In the genomic region with DNA sequence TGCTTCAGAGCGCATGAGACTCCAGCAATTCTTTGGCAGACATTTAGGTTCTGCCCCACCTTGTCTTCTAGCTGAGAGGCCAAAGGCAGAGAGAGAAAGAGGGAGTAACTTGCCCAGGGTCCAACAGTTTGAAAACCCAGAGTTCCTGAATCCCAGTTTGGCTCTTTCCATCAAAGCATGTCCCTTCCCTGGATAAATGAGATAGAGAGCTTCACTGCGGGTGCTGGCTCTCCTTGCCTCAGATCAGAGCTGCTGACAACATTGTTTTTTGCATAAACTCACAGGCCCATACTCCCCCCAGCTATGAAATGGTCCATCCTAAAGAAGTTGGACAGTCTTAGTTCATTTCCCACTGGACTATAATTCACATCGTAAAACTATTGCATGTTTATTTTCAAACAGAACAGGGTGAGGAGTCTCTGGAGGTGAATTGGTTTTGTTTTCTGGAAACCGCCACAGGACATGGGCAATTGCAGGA, we compare ENCODE assay signal across 18 cellular contexts. TPM values are rescaled to one million over a fixed set of nuclear protein-coding genes. Genes with fewer than 3 reads are reported as not detected.
DNase-seq lines count a peak whose midpoint lies in the region; ATAC-seq and TF ChIP-seq lines count a peak whose summit lies in the region.
"Had no signal": no experiment of that assay in that cellular context is flagged by ENCODE, and none has a peak within 500 bp of the region (broad histone marks: within the 10 kb centered on the region; RNA-seq: fewer than 3 reads in every experiment).

No MANE protein-coding gene starts in this region.

- DNase-seq in Right ventricle myocardium superior: no peak
- no peak for DNase-seq in right atrium auricular region (ENCODE audit: low spot score)
- DNase-seq in fibroblast of gingiva (ENCODE audit: low read depth): peak; percentile 48
- DNase-seq in nephron progenitor cell: no peak
- DNase-seq in NCI-H2107 (lab: John Stamatoyannopoulos, UW): no peak
- DNase-seq in OCI-M1 (lab: John Stamatoyannopoulos, UW): no peak
- no peak for DNase-seq in neuronal stem cell (ENCODE audit: low spot score)
- DNase-seq: 8988T; activated T-cell treated with anti-CD3 and anti-CD28 coated beads, Interleukin-2, amount 50 U/mL, for 4 hours; DND-41; erythroblast; NCI-H524; SHP77 treated with DMSO at 0.1 percent for 48 hours; stimulated activated CD4-positive, alpha-beta T cell treated with anti-CD3 and anti-CD28 coated beads, Interleukin-4, amount 100 ng/mL, for 1 hour; stimulated activated naive CD8-positive, alpha-beta T cell treated with anti-CD3 and anti-CD28 coated beads, Interleukin-15, amount 100 ng/mL, for 72 hours had no signal

- H3K36me3 Mint-ChIP-seq in nephron progenitor cell (ENCODE audit: low read depth): peaks cover 2% of the 10 kb centered on the region

- H3K4me3 Mint-ChIP-seq in nephron progenitor cell: no peak overlapping the region
- H3K4me3 Mint-ChIP-seq: activated T-cell treated with anti-CD3 and anti-CD28 coated beads, Interleukin-2, amount 50 U/mL, for 4 hours; stimulated activated naive CD8-positive, alpha-beta T cell treated with anti-CD3 and anti-CD28 coated beads, Interleukin-15, amount 100 ng/mL, for 72 hours had no signal

- no peak overlapping the region for H3K23ac ChIP-seq in neuronal stem cell (ENCODE audit: low read depth, low read length, poor library complexity)

- H3K9ac ChIP-seq in neuronal stem cell (ENCODE audit: low read depth, low read length, poor library complexity): no peak overlapping the region

- H3K4ac ChIP-seq in neuronal stem cell (ENCODE audit: low read length): no peak overlapping the region

- no peak overlapping the region for H2BK15ac ChIP-seq in neuronal stem cell (ENCODE audit: low read length)

- H3K9me3 ChIP-seq in right atrium auricular region (no peaks in the 10 kb centered on the region), neuronal stem cell (replicated peaks in 1 of 2; ENCODE audit: control insufficient read depth in 2 of 2, insufficient read depth in 1 of 2, low read depth in 1 of 2, low read length in 2 of 2) (no peaks in the 10 kb centered on the region)
- H3K9me3 ChIP-seq: body of pancreas, neutrophil had no signal

- H2BK120ac ChIP-seq in neuronal stem cell (ENCODE audit: low read depth, low read length): no peak overlapping the region

- H3K14ac ChIP-seq in neuronal stem cell (ENCODE audit: low read length): no peak overlapping the region

- H3K4me1 ChIP-seq in right atrium auricular region: peaks cover 0 to 29% of the 10 kb centered on the region in 2 donors
- H3K4me1 ChIP-seq in neuronal stem cell (ENCODE audit: control insufficient read depth in 2 of 2, insufficient read depth in 1 of 2, low read depth in 1 of 2, low read length in 2 of 2): peaks cover 2 to 11% of the 10 kb centered on the region in 2 donors

- H2AFZ ChIP-seq in neuronal stem cell (ENCODE audit: low read length): no peak overlapping the region

- no peak overlapping the region for H3K18ac ChIP-seq in neuronal stem cell (ENCODE audit: low read length)

- H4K8ac ChIP-seq in neuronal stem cell (ENCODE audit: low read depth, low read length): no peak overlapping the region

- intact Hi-C loops in Right ventricle myocardium superior (cut with DNase I): no loop called here

- H2BK5ac ChIP-seq in neuronal stem cell (ENCODE audit: low read length): no peak overlapping the region

- H3K36me3 ChIP-seq in right atrium auricular region (no peaks in the 10 kb centered on the region), neuronal stem cell (replicated peaks in 1 of 2; ENCODE audit: control insufficient read depth in 2 of 2, insufficient read depth in 2 of 2, low read length in 2 of 2) (no peaks in the 10 kb centered on the region)
- H3K36me3 ChIP-seq: neutrophil had no signal

- H3K27me3 ChIP-seq in right atrium auricular region: no peaks in the 10 kb centered on the region
- H3K27me3 ChIP-seq in neuronal stem cell (ENCODE audit: control insufficient read depth in 3 of 3, insufficient read depth in 3 of 3, low read depth in 1 of 3, low read length in 3 of 3): no peaks in the 10 kb centered on the region
- H3K27me3 ChIP-seq: body of pancreas, neutrophil had no signal

- no CpG with 5 or more reads among the region's 4 CpGs for WGBS in neuronal stem cell (ENCODE audit: extremely low coverage in 2 of 2, insufficient read length in 2 of 2, insufficient replicate concordance in 1 of 2), 2 donors

- no peak overlapping the region for H4K91ac ChIP-seq in neuronal stem cell (ENCODE audit: low read depth, low read length, poor library complexity)

- no peak overlapping the region for H2BK12ac ChIP-seq in neuronal stem cell (ENCODE audit: low read length)

- peaks cover 36% of the 10 kb centered on the region for H3K4me1 Mint-ChIP-seq in nephron progenitor cell
- H3K4me1 Mint-ChIP-seq: stimulated activated naive CD8-positive, alpha-beta T cell treated with anti-CD3 and anti-CD28 coated beads, Interleukin-15, amount 100 ng/mL, for 72 hours had no signal

- no peak overlapping the region for H2AK5ac ChIP-seq in neuronal stem cell (ENCODE audit: low read depth, low read length)

- H3K9me3 Mint-ChIP-seq in nephron progenitor cell: peaks cover 2% of the 10 kb centered on the region
- H3K9me3 Mint-ChIP-seq: activated T-cell treated with anti-CD3 and anti-CD28 coated beads, Interleukin-2, amount 50 U/mL, for 4 hours; stimulated activated naive CD8-positive, alpha-beta T cell treated with anti-CD3 and anti-CD28 coated beads, Interleukin-15, amount 100 ng/mL, for 72 hours had no signal

- peak overlapping the region; percentile 68 for H3K27ac Mint-ChIP-seq in nephron progenitor cell
- H3K27ac Mint-ChIP-seq: stimulated activated naive CD8-positive, alpha-beta T cell treated with anti-CD3 and anti-CD28 coated beads, Interleukin-15, amount 100 ng/mL, for 72 hours had no signal

- H3K4me3 ChIP-seq in right atrium auricular region (no peak overlapping the region), neuronal stem cell (ENCODE audit: low read length in 2 of 2) (no peak overlapping the region)
- H3K4me3 ChIP-seq: body of pancreas had no signal

- no peaks in the 10 kb centered on the region for H3K79me1 ChIP-seq in neuronal stem cell (ENCODE audit: low read depth, low read length)

- TF ChIP-seq CTCF in right atrium auricular region (IDR thresholded peaks at IDR 0.05): no peak
- TF ChIP-seq CTCF in nephron progenitor cell (IDR thresholded peaks at IDR 0.05): no peak

- ATAC-seq in Right ventricle myocardium superior (ENCODE audit: poor library complexity) (peak; percentile 64), GM21529 (IDR thresholded peaks at IDR 0.05; ENCODE audit: unreplicated experiment) (no peak)
- ATAC-seq: activated T-cell treated with anti-CD3 and anti-CD28 coated beads, Interleukin-2, amount 50 U/mL, for 4 hours; stimulated activated naive CD8-positive, alpha-beta T cell treated with anti-CD3 and anti-CD28 coated beads, Interleukin-15, amount 100 ng/mL, for 72 hours had no signal

- no peak overlapping the region for H3K4me2 ChIP-seq in neuronal stem cell (ENCODE audit: insufficient read depth, low read length, poor library complexity, severe bottlenecking)

- peaks cover 13% of the 10 kb centered on the region for H3K27me3 Mint-ChIP-seq in nephron progenitor cell (ENCODE audit: low read depth, poor library complexity)
- H3K27me3 Mint-ChIP-seq: stimulated activated naive CD8-positive, alpha-beta T cell treated with anti-CD3 and anti-CD28 coated beads, Interleukin-15, amount 100 ng/mL, for 72 hours had no signal

- H3K27ac ChIP-seq in right atrium auricular region (peak overlapping the region in 1 of 2 donors; percentile 57), neuronal stem cell (replicated peaks; ENCODE audit: low read length) (no peak overlapping the region)
- H3K27ac ChIP-seq: body of pancreas, neutrophil had no signal

RNA-seq across cellular contexts. Expression of gene SLC14A2, which starts 25.2 kb away (rescaled TPM):
- total RNA-seq in Right ventricle myocardium superior (not detected), right atrium auricular region (under 1 TPM in 1 of 2 donors, not detected in 1; 0.12 TPM)
- 0.04 TPM for polyA plus RNA-seq in neuronal stem cell (2013, experiment 1 of 2)
- polyA plus RNA-seq in neuronal stem cell (2013, experiment 2 of 2): 0.03 TPM
- total RNA-seq: activated T-cell treated with anti-CD3 and anti-CD28 coated beads, Interleukin-2, amount 50 U/mL, for 4 hours; body of pancreas had no signal
